In the genomic region with DNA sequence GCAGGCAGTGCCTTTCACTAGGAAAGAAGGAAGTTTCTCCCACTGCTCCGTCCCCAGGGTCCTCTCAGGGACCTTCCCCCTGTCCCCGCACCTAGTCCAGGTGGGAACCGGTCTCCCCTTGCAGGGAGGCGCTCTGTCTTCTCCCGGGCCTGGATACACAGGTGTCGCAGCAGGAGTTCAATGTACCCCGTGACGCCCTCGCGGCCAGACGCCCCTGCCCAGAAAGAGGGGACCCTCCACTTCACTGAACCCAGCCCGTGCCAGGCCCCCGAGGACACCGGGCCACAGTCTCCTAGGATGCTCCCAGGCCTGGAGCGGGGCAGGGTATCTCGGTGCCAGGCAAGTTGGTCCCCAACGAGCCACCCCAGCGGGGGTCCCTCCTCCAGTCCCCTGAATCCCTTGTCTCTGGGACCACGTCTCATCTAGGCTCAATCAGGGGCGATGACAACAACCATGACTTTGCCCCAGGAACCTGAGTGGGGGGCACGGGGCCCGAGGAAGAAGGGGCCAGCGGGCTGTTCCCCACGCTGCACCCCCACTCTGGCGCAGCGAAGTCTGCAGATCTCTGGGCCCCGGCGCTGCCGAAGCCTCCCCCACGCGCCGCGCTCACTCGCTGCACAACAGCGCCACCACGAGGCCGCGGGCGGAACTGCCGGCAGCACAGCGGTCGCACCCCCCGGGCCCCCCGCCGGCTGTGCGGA, we compare ENCODE assay signal across 7 cellular contexts.
DNase-seq lines count a peak whose midpoint lies in the region; ATAC-seq and TF ChIP-seq lines count a peak whose summit lies in the region.

No MANE protein-coding gene starts in this region.

- TF ChIP-seq CTCF in GM13976 (IDR thresholded peaks at IDR 0.05; ENCODE audit: borderline replicate concordance, control extremely low read depth, extremely low read depth, insufficient read depth, missing control alignments) (peak; percentile 96), nephron (IDR thresholded peaks at IDR 0.05; ENCODE audit: unreplicated experiment in 3 of 3) (peak; percentile 100)

- peak; percentile 86 for DNase-seq in GM13976 (ENCODE audit: low spot score)
- DNase-seq in NCI-H460 (ENCODE audit: extremely low read depth, low read depth): peak; percentile 41
- DNase-seq in activated T-cell treated with anti-CD3 and anti-CD28 coated beads for 24 hours (ENCODE audit: low read depth): peak; percentile 63
- peak; percentile 84 for DNase-seq in stimulated activated naive CD8-positive, alpha-beta T cell treated with anti-CD3 and anti-CD28 coated beads, Interleukin-15, Interleukin-2, amounts not matched to agents 100 U/mL and 50 U/mL, for 24 hours
- no peak for DNase-seq in NCI-H345 treated with DMSO at 0.1 percent for 48 hours (lab: John Stamatoyannopoulos, UW; ENCODE audit: unreplicated experiment)

- no peaks in the 10 kb centered on the region for H3K9me3 Mint-ChIP-seq in nephron

- in situ Hi-C loops in GM13976 (cut with MboI; ENCODE audit: low sequenced_read_pairs, unreplicated experiment): no loop called here

- H3K4me1 Mint-ChIP-seq in nephron: peaks cover 21% of the 10 kb centered on the region

- H3K36me3 Mint-ChIP-seq in nephron (ENCODE audit: low read depth): no peaks in the 10 kb centered on the region

- H3K4me3 Mint-ChIP-seq in nephron: peak overlapping the region; percentile 65 to 76 (median 69)

- no peak overlapping the region for H3K27ac Mint-ChIP-seq in nephron

- peak; percentile 77 for ATAC-seq in esophagus mucosa
- ATAC-seq in stimulated activated naive CD8-positive, alpha-beta T cell treated with anti-CD3 and anti-CD28 coated beads, Interleukin-15, Interleukin-2, amounts not matched to agents 100 U/mL and 50 U/mL, for 24 hours: peak; percentile 75

- peaks cover 23% of the 10 kb centered on the region for H3K27me3 Mint-ChIP-seq in nephron (ENCODE audit: low read depth)
